Comparison of ENCODE assay signal across 20 cellular contexts in the genomic region with DNA sequence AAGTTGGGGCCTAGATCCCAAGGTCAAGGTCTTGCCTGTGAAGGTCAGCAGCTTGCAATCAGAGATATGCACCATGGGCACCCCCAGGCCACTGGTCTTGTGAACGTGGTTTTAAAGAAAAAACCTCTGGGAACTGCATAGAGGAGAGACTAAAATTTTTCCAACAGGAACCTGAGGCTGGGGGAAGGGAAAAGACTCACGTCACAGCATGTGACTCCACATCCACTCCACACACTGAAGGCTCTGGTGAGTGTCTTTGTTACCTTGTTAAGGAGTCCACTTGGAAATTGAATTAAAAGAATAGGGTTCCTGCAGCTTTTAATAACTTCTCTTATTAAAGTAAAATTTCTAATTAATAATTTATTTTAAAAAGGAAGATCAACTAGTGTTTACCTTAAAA.
"Had no signal": no experiment of that assay in that cellular context is flagged by ENCODE, and none has a peak within 500 bp of the region (broad histone marks: within the 10 kb centered on the region; RNA-seq: fewer than 3 reads in every experiment).

No MANE protein-coding gene starts in this region.

- FAIRE-seq: HepG2, RCC 7860 had no signal

- H3K4me2 ChIP-seq: KMS-11, SK-N-SH had no signal

- DNase-seq: IMR-90, Kasumi-1, MM.1S, NCI-H1092 treated with DMSO at 0.1 percent for 48 hours, NCI-H1436, NCI-H187, NCI-H2029, NCI-H2081 treated with DMSO at 0.1 percent for 48 hours, NCI-H2227 treated with DMSO at 0.1 percent for 48 hours, NCI-H510A, NCI-H524 treated with DMSO at 0.1 percent for 48 hours, NCI-H69, NCI-H774, SHP77, SK-N-SH, SW 1271 had no signal

- H3K9me3 ChIP-seq: SK-N-SH had no signal

- H3K9ac ChIP-seq: KMS-11, SK-N-SH had no signal

- ATAC-seq: HepG2 had no signal

- H3K27ac ChIP-seq: KMS-11, RWPE1 had no signal
